21 cellular contexts compared by ENCODE assay signal in the genomic region with DNA sequence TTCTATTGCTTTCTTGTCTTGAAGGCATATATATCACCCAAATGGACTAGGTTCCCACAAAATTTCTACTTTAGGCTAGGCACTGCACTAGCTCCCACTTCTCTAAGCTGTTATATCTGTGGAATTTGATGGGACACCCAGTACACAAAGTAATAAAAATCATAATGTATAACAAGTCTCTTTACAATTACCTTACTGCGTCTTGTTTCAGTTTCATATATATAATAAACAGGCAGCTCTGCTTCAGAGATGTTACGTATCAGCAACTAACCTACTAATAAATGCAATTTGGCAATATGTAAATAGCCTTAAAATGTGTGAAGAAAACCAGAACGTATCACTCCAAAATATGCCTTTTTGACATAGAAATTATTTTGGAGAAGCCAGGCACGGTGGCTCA. TPM values are rescaled to one million over a fixed set of nuclear protein-coding genes. Genes with fewer than 3 reads are reported as not detected.
DNase-seq lines count a peak whose midpoint lies in the region; ATAC-seq, FAIRE-seq and TF ChIP-seq lines count a peak whose summit lies in the region.
"Had no signal": no experiment of that assay in that cellular context is flagged by ENCODE, and none has a peak within 500 bp of the region (broad histone marks: within the 10 kb centered on the region; RNA-seq: fewer than 3 reads in every experiment).

No MANE protein-coding gene starts in this region.

- H3K9me2 ChIP-seq in SK-N-SH = no peaks in the 10 kb centered on the region

- intact Hi-C loops in HepG2 (cut with micrococcal nuclease; ENCODE audit: unreplicated experiment) = no loop called here
- intact Hi-C loops in left colon (cut with DNase I, micrococcal nuclease) = no loop called here
- intact Hi-C loops in transverse colon (cut with DNase I; ENCODE audit: low total_unique reads) = no loop called here

- H3K27ac ChIP-seq in liver (ENCODE audit: low read depth in 1 of 2, low read length in 2 of 2) (peak overlapping the region; percentile 48 to 70), HepG2 (ENCODE audit: extremely low read length, insufficient read depth, low read length) (no peak overlapping the region), SJSA1 (peak overlapping the region; percentile 49; the same call in 1 of the 2 replicates), transverse colon (peak overlapping the region; percentile 60 to 79 (median 69)), SK-N-SH (ENCODE audit: low read depth in 2 of 2, low read length in 1 of 2) (no peak overlapping the region)
- H3K27ac ChIP-seq: brain microvascular endothelial cell had no signal

- TF ChIP-seq POLR2A in HepG2 (IDR thresholded peaks at IDR 0.05; ENCODE audit: insufficient read depth in 1 of 2, low read depth in 2 of 2, low read length in 2 of 2) (no peak), transverse colon (IDR thresholded peaks at IDR 0.05) (no peak)

- CTCF ChIA-PET in HepG2 (lab: Yijun Ruan, JAX; ENCODE audit: low intra/inter-chr PET ratio, low total read pairs) = no interaction called here
- CTCF ChIA-PET in SK-N-SH (lab: Yijun Ruan, JAX) = interaction anchor here (0.6 to 1.1 kb wide), 2 partner anchors 11 to 16 kb away, joined by 3 read pairs; no protein-coding TSS in a partner anchor

- H3K36me3 ChIP-seq in liver (ENCODE audit: control insufficient read depth in 4 of 4, insufficient read depth in 3 of 4, low read depth in 1 of 4, low read length in 3 of 4) (peaks cover 4 to 29% (median 13%) of the 10 kb centered on the region in 4 donors), HepG2 (replicated peaks in 1 of 2; ENCODE audit: control insufficient read depth in 1 of 2, insufficient read depth in 2 of 2, low read length in 2 of 2) (no peaks in the 10 kb centered on the region), SJSA1 (no peaks in the 10 kb centered on the region), transverse colon (peaks cover 0 to 11% (median 0%) of the 10 kb centered on the region in 4 donors), SK-N-SH (replicated peaks in 1 of 2; ENCODE audit: control insufficient read depth in 1 of 2, insufficient read depth in 2 of 2, low read length in 1 of 2) (peaks cover 0 to 8% of the 10 kb centered on the region in 2 experiments)
- H3K36me3 ChIP-seq: brain microvascular endothelial cell, HAP-1 had no signal

- TF ChIP-seq EP300 in HepG2 (IDR thresholded peaks at IDR 0.05; ENCODE audit: low read depth in 2 of 2, low read length in 2 of 2) (no peak), HepG2 (CRISPR knock-in tag; IDR thresholded peaks at IDR 0.05; ENCODE audit: borderline replicate concordance) (no peak), transverse colon (IDR thresholded peaks at IDR 0.05; ENCODE audit: low read depth) (no peak), SK-N-SH (IDR thresholded peaks at IDR 0.05; ENCODE audit: borderline replicate concordance in 1 of 2, low read depth in 1 of 2, low read length in 1 of 2) (no peak)

- FAIRE-seq in HepG2 (lab: Jason Lieb, UNC) (no peak), RCC 7860 (lab: Jason Lieb, UNC) (no peak)
- FAIRE-seq: A204.1, HTR-8/SVneo, urothelium cell line had no signal

- H3K4me1 ChIP-seq in liver (ENCODE audit: control insufficient read depth in 4 of 4, insufficient read depth in 4 of 4, low read length in 3 of 4) (peaks cover 2 to 22% (median 13%) of the 10 kb centered on the region in 4 donors), HepG2 (ENCODE audit: insufficient read depth, low read length) (peaks cover 18% of the 10 kb centered on the region), SJSA1 (replicated peaks) (peaks cover 25% of the 10 kb centered on the region), transverse colon (peaks cover 7 to 36% (median 11%) of the 10 kb centered on the region in 4 donors), SK-N-SH (ENCODE audit: control insufficient read depth in 1 of 2, insufficient read depth in 2 of 2, low read depth in 1 of 2, low read length in 1 of 2) (no peaks in the 10 kb centered on the region)
- H3K4me1 ChIP-seq: HAP-1 had no signal

- H3K4me3 ChIP-seq in liver (ENCODE audit: low read depth in 1 of 3, low read length in 3 of 3) = no peak overlapping the region
- H3K4me3 ChIP-seq in HepG2 (replicated peaks in 1 of 3; ENCODE audit: insufficient read depth in 1 of 3, low read depth in 2 of 3, low read length in 3 of 3) = no peak overlapping the region
- H3K4me3 ChIP-seq in SJSA1 = no peak overlapping the region
- peak overlapping the region in 1 of 4 donors; percentile 8 for H3K4me3 ChIP-seq in transverse colon
- H3K4me3 ChIP-seq in SK-N-SH (ENCODE audit: low read depth in 2 of 2, low read length in 1 of 2) = no peak overlapping the region
- H3K4me3 ChIP-seq: HAP-1 had no signal

- no peaks in the 10 kb centered on the region for H3K79me2 ChIP-seq in HepG2 (ENCODE audit: insufficient read depth, low read length)
- H3K79me2 ChIP-seq in SK-N-SH (ENCODE audit: insufficient read depth) = no peaks in the 10 kb centered on the region

- peaks cover 24% of the 10 kb centered on the region for H3F3A ChIP-seq in SK-N-SH (replicated peaks; ENCODE audit: insufficient read depth)

- POLR2A ChIA-PET in HepG2 (lab: Yijun Ruan, JAX) (interaction anchor here (1.4 to 1.5 kb wide), 2 partner anchors 10 to 44 kb away, joined by 4 to 8 read pairs; no protein-coding TSS in a partner anchor), SK-N-SH (lab: Yijun Ruan, JAX) (interaction anchor here (1.0 kb wide), 1 partner anchor 10 kb away, joined by 3 read pairs; no protein-coding TSS in a partner anchor)

- no TSS peak for BruUV-seq in HepG2 (replicated peaks; lab: Mats Ljungman, UMichigan)

- TF ChIP-seq RAD21 in liver (IDR thresholded peaks at IDR 0.05) (no peak), HepG2 (CRISPR knock-in tag; IDR thresholded peaks at IDR 0.05) (no peak), SK-N-SH (IDR thresholded peaks at IDR 0.05; ENCODE audit: low read length) (no peak)

- 88% methylated on average over 4 of the region's 4 CpGs for WGBS in liver
- 90% methylated on average over 4 of the region's 4 CpGs for WGBS in HepG2 (ENCODE audit: low lambda C conversion rate)
- 52 to 55% methylated on average over 3 to 4 of the region's 4 CpGs for WGBS in transverse colon (ENCODE audit: low coverage in 1 of 2), 2 donors
- WGBS in SK-N-SH (ENCODE audit: low lambda C conversion rate) = 98% methylated on average over 4 of the region's 4 CpGs

- no peaks in the 10 kb centered on the region for H3K27me3 ChIP-seq in liver (ENCODE audit: control insufficient read depth in 4 of 4, insufficient read depth in 4 of 4, low read length in 3 of 4)
- H3K27me3 ChIP-seq in HepG2 (ENCODE audit: control insufficient read depth in 1 of 2, insufficient read depth in 2 of 2, low read length in 2 of 2) = no peaks in the 10 kb centered on the region
- no peaks in the 10 kb centered on the region for H3K27me3 ChIP-seq in SJSA1 (replicated peaks)
- no peaks in the 10 kb centered on the region for H3K27me3 ChIP-seq in transverse colon
- no peaks in the 10 kb centered on the region for H3K27me3 ChIP-seq in SK-N-SH (ENCODE audit: insufficient read depth)
- H3K27me3 ChIP-seq: brain microvascular endothelial cell had no signal

- H4K20me1 ChIP-seq in HepG2 (ENCODE audit: insufficient read depth, low read length) = no peaks in the 10 kb centered on the region
- no peaks in the 10 kb centered on the region for H4K20me1 ChIP-seq in SK-N-SH (ENCODE audit: insufficient read depth)

- H3K9me3 ChIP-seq in liver (ENCODE audit: control insufficient read depth in 4 of 4, low read length in 3 of 4) (no peaks in the 10 kb centered on the region), HepG2 (ENCODE audit: low read length) (no peaks in the 10 kb centered on the region), SJSA1 (replicated peaks) (no peaks in the 10 kb centered on the region), transverse colon (no peaks in the 10 kb centered on the region), SK-N-SH (no peaks in the 10 kb centered on the region)
- H3K9me3 ChIP-seq: HAP-1 had no signal

- DNase-seq in HepG2 (ENCODE audit: low spot score) (no peak), SJSA1 (ENCODE audit: low read depth in 1 of 2, low spot score in 2 of 2) (no peak), left colon (no peak), transverse colon (no peak), SK-N-SH (no peak), RCC 7860 (ENCODE audit: low spot score) (no peak), NCI-H446 treated with DMSO at 0.1 percent for 48 hours (lab: John Stamatoyannopoulos, UW) (no peak)
- DNase-seq: activated CD4-positive, alpha-beta T cell treated with anti-CD3 and anti-CD28 coated beads for 4 hours; activated CD8-positive, alpha-beta memory T cell treated with anti-CD3 and anti-CD28 coated beads, Interleukin-2, amount 50 U/mL, for 48 hours; brain microvascular endothelial cell; CD4-positive, alpha-beta T cell; DND-41; NCI-H187; NCI-H446; stimulated activated naive CD4-positive, alpha-beta T cell treated with Interleukin-2 at 50 U/mL for 16 hours; T-helper 9 cell had no signal

- H3K9ac ChIP-seq in liver (ENCODE audit: low read depth in 1 of 2, low read length in 2 of 2) (no peak overlapping the region), HepG2 (ENCODE audit: insufficient read depth, low read depth, low read length) (no peak overlapping the region), SK-N-SH (no peak overlapping the region)

- in situ Hi-C loops in HepG2 (cut with HindIII; ENCODE audit: extremely low pct_ligation_motif_present, low pct_unique_long_range_greater_than_20kb) (no loop called here), transverse colon (cut with MboI; ENCODE audit: low pct_ligation_motif_present in 1 of 4, low pct_unique_long_range_greater_than_20kb in 1 of 4, low sequenced_read_pairs in 3 of 4) (no loop called here)

- H2AFZ ChIP-seq in HepG2 (ENCODE audit: low read length) (no peak overlapping the region), SK-N-SH (ENCODE audit: low read depth) (no peak overlapping the region)

- ATAC-seq in HepG2 (no peak), left colon (peak; percentile 61)

- H3K4me2 ChIP-seq in HepG2 (ENCODE audit: low read depth, low read length) = no peak overlapping the region
- H3K4me2 ChIP-seq in SK-N-SH = no peak overlapping the region

- TF ChIP-seq CTCF in liver (IDR thresholded peaks at IDR 0.05; ENCODE audit: low read depth, low read length, missing input control) (no peak), HepG2 (CRISPR knock-in tag; IDR thresholded peaks at IDR 0.05) (no peak), transverse colon (IDR thresholded peaks at IDR 0.05) (no peak), SK-N-SH (IDR thresholded peaks at IDR 0.05) (no peak)

RNA-seq across cellular contexts. Expression of a gene that starts 42.0 kb away (rescaled TPM):
- 100 to 1,000 TPM in 1 of 2 donors, 10 to 100 TPM in 1; 33.1 to 241 TPM for total RNA-seq in liver
- 100 to 1,000 TPM in 1 of 2 donors, 10 to 100 TPM in 1; 40.5 to 127 TPM for polyA plus RNA-seq in liver
- total RNA-seq in HepG2 (2016; rRNA removed; fragmentation: Illumina TruSeq; extraction: Trizol) = 384 and 661 TPM in 2 replicates
- 49.0 and 58.6 TPM in 2 replicates for total RNA-seq in HepG2 (2016; cell fraction: cytosol; rRNA removed; fragmentation: Illumina TruSeq; extraction: Trizol; ENCODE audit: low read depth)
- total RNA-seq in HepG2 (2016; cell fraction: insoluble cytoplasmic fraction; rRNA removed; fragmentation: Illumina TruSeq; extraction: Trizol) = 384 and 616 TPM in 2 replicates
- 167 and 182 TPM in 2 replicates for total RNA-seq in HepG2 (2016; cell fraction: membrane; rRNA removed; fragmentation: Illumina TruSeq; extraction: Trizol)
- total RNA-seq in HepG2 (2016; cell fraction: nucleus; rRNA removed; fragmentation: Illumina TruSeq; extraction: Trizol) = 162 and 184 TPM in 2 replicates
- polyA plus RNA-seq in HepG2 (2011; rRNA removed) = 89.8 and 99.0 TPM in 2 replicates
- polyA plus RNA-seq in HepG2 (2011; cell fraction: cytosol; rRNA removed) = 131 and 185 TPM in 2 replicates
- polyA plus RNA-seq in HepG2 (2011; cell fraction: nucleus; rRNA removed) = 44.8 and 67.6 TPM in 2 replicates
- polyA plus RNA-seq in HepG2 (2012) = 212 and 239 TPM in 2 replicates
- 39.4 and 40.4 TPM in 2 replicates for polyA plus RNA-seq in HepG2 (2016; cell fraction: cytosol; fragmentation: Illumina TruSeq; extraction: Trizol; ENCODE audit: low read depth)
- polyA plus RNA-seq in HepG2 (2016; cell fraction: insoluble cytoplasmic fraction; fragmentation: Illumina TruSeq; extraction: Trizol; ENCODE audit: low read depth) = 556 and 565 TPM in 2 replicates
- 86.5 and 96.6 TPM in 2 replicates for polyA plus RNA-seq in HepG2 (2016; cell fraction: membrane; fragmentation: Illumina TruSeq; extraction: Trizol; ENCODE audit: low read depth)
- polyA plus RNA-seq in HepG2 (2016; cell fraction: nucleus; fragmentation: Illumina TruSeq; extraction: Trizol; ENCODE audit: insufficient read depth, low read depth) = 181 and 193 TPM in 2 replicates
- 9.9 and 42.1 TPM in 2 replicates for polyA minus RNA-seq in HepG2 (2011; rRNA and poly(A)+ RNA removed; ENCODE audit: low replicate concordance)
- 257 and 288 TPM in 2 replicates for polyA minus RNA-seq in HepG2 (2011; cell fraction: cytosol; rRNA and poly(A)+ RNA removed)
- 82.3 and 114 TPM in 2 replicates for polyA minus RNA-seq in HepG2 (2011; cell fraction: nucleus; rRNA and poly(A)+ RNA removed)
- 18.2 and 27.4 TPM in 2 replicates for total RNA-seq in SJSA1 (2014; rRNA removed; shearing (Covaris generic))
- total RNA-seq in left colon = 100 to 1,000 TPM; 208 to 303 TPM
- total RNA-seq in transverse colon = 100 to 1,000 TPM; 293 to 849 (median 479) TPM
- polyA plus RNA-seq in SK-N-SH (2012; rRNA removed) = 41.4 and 41.6 TPM in 2 replicates
- polyA plus RNA-seq in SK-N-SH (2012; cell fraction: cytosol; rRNA removed) = 54.0 and 60.7 TPM in 2 replicates
- 12.4 and 22.4 TPM in 2 replicates for polyA plus RNA-seq in SK-N-SH (2012; cell fraction: nucleus; rRNA removed)

Comparison
In these comparisons a context has a peak if more than half of its experiments do, and no peak if none do; other contexts are left out.
1. H3K27ac ChIP-seq: peak in liver (2 of 2), SJSA1 (single experiment) and transverse colon (4 of 4); none in HepG2 (single experiment) and SK-N-SH (0 of 2).